ENCODE assay signal across 2 cellular contexts in the genomic region with DNA sequence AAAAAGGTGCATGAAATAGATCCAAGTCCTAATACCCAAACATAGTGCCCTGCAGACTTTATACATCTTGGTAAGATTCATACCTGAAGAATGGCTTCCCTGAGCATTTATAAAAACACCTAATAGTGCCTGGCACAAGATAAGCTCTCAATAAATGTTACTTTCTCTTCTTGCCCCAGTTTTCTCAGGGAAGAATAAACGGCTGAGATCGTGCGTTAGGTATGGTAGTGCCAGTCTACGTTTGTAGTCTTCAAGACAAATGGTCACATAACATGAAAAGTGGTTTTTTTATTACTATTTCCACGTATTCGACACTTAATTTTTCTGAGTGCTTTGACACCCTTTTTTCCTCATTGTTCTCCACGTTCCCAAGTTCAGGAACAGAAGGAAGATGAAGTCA.
A peak's percentile ranks its signal among the peaks of the same experiment; 100 is the strongest.
TF ChIP-seq lines count a peak whose summit lies in the region.

No MANE protein-coding gene starts in this region.

TF ChIP-seq in IMR-90, 13 proteins besides CTCF, POLR2A, EP300 and RAD21:
- no peak for TF ChIP-seq CEBPB (IDR thresholded peaks at IDR 0.05; ENCODE audit: low read depth, low read length)
- no peak for TF ChIP-seq MAFK (IDR thresholded peaks at IDR 0.05; ENCODE audit: low read depth, low read length)
- no peak for TF ChIP-seq MXI1 (IDR thresholded peaks at IDR 0.05; ENCODE audit: borderline replicate concordance, low read depth, low read length)
- no peak for TF ChIP-seq MAZ (IDR thresholded peaks at IDR 0.05; ENCODE audit: borderline replicate concordance, low read depth, low read length)
- no peak for TF ChIP-seq RFX5 (IDR thresholded peaks at IDR 0.05; ENCODE audit: low read depth, low read length)
- TF ChIP-seq RCOR1 (IDR thresholded peaks at IDR 0.05; ENCODE audit: insufficient replicate concordance, low read length), result no peak
- TF ChIP-seq, protein P1, sequence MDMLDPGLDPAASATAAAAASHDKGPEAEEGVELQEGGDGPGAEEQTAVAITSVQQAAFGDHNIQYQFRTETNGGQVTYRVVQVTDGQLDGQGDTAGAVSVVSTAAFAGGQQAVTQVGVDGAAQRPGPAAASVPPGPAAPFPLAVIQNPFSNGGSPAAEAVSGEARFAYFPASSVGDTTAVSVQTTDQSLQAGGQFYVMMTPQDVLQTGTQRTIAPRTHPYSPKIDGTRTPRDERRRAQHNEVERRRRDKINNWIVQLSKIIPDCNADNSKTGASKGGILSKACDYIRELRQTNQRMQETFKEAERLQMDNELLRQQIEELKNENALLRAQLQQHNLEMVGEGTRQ (IDR thresholded peaks at IDR 0.05; ENCODE audit: low read depth, low read length), result no peak
- TF ChIP-seq SMC3 (IDR thresholded peaks at IDR 0.05; ENCODE audit: low read depth, low read length), result no peak
- no peak for TF ChIP-seq NFE2L2 (IDR thresholded peaks at IDR 0.05; ENCODE audit: low read depth, low read length)
- TF ChIP-seq CHD1 (IDR thresholded peaks at IDR 0.05; ENCODE audit: low read depth, low read length), result no peak
- TF ChIP-seq BHLHE40 (IDR thresholded peaks at IDR 0.05; ENCODE audit: low read depth, low read length), result no peak
- TF ChIP-seq, protein P2, sequence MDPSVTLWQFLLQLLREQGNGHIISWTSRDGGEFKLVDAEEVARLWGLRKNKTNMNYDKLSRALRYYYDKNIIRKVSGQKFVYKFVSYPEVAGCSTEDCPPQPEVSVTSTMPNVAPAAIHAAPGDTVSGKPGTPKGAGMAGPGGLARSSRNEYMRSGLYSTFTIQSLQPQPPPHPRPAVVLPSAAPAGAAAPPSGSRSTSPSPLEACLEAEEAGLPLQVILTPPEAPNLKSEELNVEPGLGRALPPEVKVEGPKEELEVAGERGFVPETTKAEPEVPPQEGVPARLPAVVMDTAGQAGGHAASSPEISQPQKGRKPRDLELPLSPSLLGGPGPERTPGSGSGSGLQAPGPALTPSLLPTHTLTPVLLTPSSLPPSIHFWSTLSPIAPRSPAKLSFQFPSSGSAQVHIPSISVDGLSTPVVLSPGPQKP (IDR thresholded peaks at IDR 0.05; ENCODE audit: borderline replicate concordance, low read depth, low read length), result no peak
- no peak for TF ChIP-seq FOS (IDR thresholded peaks at IDR 0.05; ENCODE audit: low read depth, low read length)

TF ChIP-seq in GM12878, 131 proteins besides CTCF, POLR2A, EP300 and RAD21:
- 0 out of 2 replicates have a peak, but pooled peaks have one; percentile 23 for TF ChIP-seq POLR2AphosphoS2 (IDR thresholded peaks at IDR 0.05; ENCODE audit: low read depth, low read length)
- TF ChIP-seq MYC (IDR thresholded peaks at IDR 0.05; ENCODE audit: insufficient read depth, insufficient read length, insufficient replicate concordance, low read length, severe bottlenecking), result no peak
